1 cellular context compared by ENCODE assay signal in genomic region chr17:11948791-11949190, GRCh38.
TF ChIP-seq lines count a peak whose summit lies in the region.

No MANE protein-coding gene starts in this region.

TF ChIP-seq in GM23338, 12 proteins besides CTCF, POLR2A, EP300 and RAD21 (continued from another document):
- TF ChIP-seq ZNF462 (CRISPR knock-in tag; IDR thresholded peaks at IDR 0.05) (no peak), REST (IDR thresholded peaks at IDR 0.05; ENCODE audit: unreplicated experiment) (no peak), ZNF114 (CRISPR knock-in tag; IDR thresholded peaks at IDR 0.05) (no peak), POLR2AphosphoS5 (IDR thresholded peaks at IDR 0.05; ENCODE audit: low read depth) (no peak)
